21 cellular contexts compared by ENCODE assay signal in the genomic region with DNA sequence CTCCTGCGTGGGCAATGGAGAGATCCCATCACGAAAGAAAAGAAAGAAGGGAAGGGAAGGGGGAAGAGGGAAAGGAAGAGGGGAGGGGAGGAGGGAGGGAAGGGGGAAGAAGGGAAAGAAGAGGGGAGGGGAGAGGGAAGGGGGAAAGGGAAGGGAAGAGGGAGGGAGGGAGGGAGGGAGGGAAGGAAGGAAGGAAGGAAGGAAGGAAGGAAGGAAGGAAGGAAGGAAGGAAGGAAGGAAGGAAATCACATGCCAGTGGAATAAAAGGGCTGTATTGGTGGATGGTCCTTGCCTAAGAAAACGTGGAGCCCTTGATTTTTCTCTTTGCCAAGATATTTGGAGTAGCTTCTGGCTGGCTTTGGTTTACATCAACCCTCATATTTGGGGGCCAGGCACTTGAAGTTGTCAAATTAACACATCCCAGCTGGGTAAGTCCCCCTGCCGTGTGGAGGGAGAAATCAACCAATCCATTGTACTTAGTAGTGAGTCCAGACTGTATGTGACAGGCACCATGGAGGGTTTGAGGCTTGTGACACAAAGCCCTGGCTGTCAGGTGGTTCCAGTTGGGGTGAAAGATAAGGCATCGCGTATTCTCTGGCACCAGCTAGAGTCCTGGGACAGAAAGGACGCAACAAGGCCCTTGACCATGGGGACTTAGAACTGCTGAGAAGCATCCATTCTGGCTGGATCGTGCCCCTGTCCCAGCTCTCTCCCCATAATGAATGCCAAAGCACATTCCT. TPM values are rescaled to one million over a fixed set of nuclear protein-coding genes. Genes with fewer than 3 reads are reported as not detected.
A peak's percentile ranks its signal among the peaks of the same experiment; 100 is the strongest.
DNase-seq lines count a peak whose midpoint lies in the region; ATAC-seq and TF ChIP-seq lines count a peak whose summit lies in the region.
"Had no signal": no experiment of that assay in that cellular context is flagged by ENCODE, and none has a peak within 500 bp of the region (broad histone marks: within the 10 kb centered on the region; RNA-seq: fewer than 3 reads in every experiment).

No MANE protein-coding gene starts in this region.

- H3K36me3 ChIP-seq in SK-N-MC (ENCODE audit: insufficient read depth, low read length) = peaks cover 11% of the 10 kb centered on the region

- ATAC-seq in left ventricle myocardium superior (peak; percentile 7), Right ventricle myocardium superior (ENCODE audit: poor library complexity) (no peak), HG03442 (IDR thresholded peaks at IDR 0.05; ENCODE audit: unreplicated experiment) (no peak)

- intact Hi-C loops in left ventricle myocardium superior (cut with micrococcal nuclease) = no loop called here
- intact Hi-C loops in Right ventricle myocardium superior (cut with DNase I) = loop anchor here (10.0 kb wide), 1 partner anchor 442 kb away; no protein-coding TSS in a partner anchor

- H3K27ac ChIP-seq in SK-N-MC = peak overlapping the region; percentile 98
- H3K27ac ChIP-seq: C4-2B, GM23248 had no signal

- TF ChIP-seq POLR2A in erythroblast (IDR thresholded peaks at IDR 0.05; ENCODE audit: low read length) = no peak

- DNase-seq in left ventricle myocardium superior (no peak), Right ventricle myocardium superior (no peak), SK-N-MC (ENCODE audit: low read depth, low spot score) (peak; percentile 89), erythroblast (lab: John Stamatoyannopoulos, UW) (peak; percentile 4 to 19), pons (ENCODE audit: low spot score) (peak; percentile 40)
- DNase-seq in stimulated activated CD8-positive, alpha-beta memory T cell treated with anti-CD3 and anti-CD28 coated beads, Interleukin-4, amount 100 ng/mL, for 48 hours = no peak
- DNase-seq in NK-92 treated with Interleukin-12 subunit alpha and Interleukin-12 subunit beta, amount 100 ng/mL, for 24 hours (lab: John Stamatoyannopoulos, UW) = no peak
- DNase-seq: 8988T; Calu3; CD8-positive, alpha-beta memory T cell; DMS153; GM23248; Karpas-422; NCI-H1694 treated with DMSO at 0.1 percent for 48 hours; NCI-H2081 treated with DMSO at 0.1 percent for 48 hours; NCI-H2171 treated with DMSO at 0.1 percent for 48 hours; NCI-H524 treated with DMSO at 0.1 percent for 48 hours; RPMI8226; SIG-M5 had no signal

- no peaks in the 10 kb centered on the region for H3K9me3 ChIP-seq in SK-N-MC (ENCODE audit: low read depth, low read length)

- peak overlapping the region; percentile 60 for H3K9ac ChIP-seq in SK-N-MC (ENCODE audit: insufficient read length)
- H3K9ac ChIP-seq: GM23248 had no signal

- peak overlapping the region; percentile 44; the same call in 1 of the 2 replicates for H3K4me3 ChIP-seq in SK-N-MC
- H3K4me3 ChIP-seq: GM23248 had no signal

RNA-seq across cellular contexts. Expression of gene IDNK, which starts 23.7 kb away (rescaled TPM):
- 3.3 TPM for total RNA-seq in left ventricle myocardium superior
- total RNA-seq in Right ventricle myocardium superior = 4.9 TPM

Comparison
In these comparisons a context has a peak if more than half of its experiments do, and no peak if none do; other contexts are left out.
1. DNase-seq: peak in SK-N-MC (single experiment), erythroblast (2 of 2) and pons (single experiment); none in left ventricle myocardium superior (single experiment), Right ventricle myocardium superior (single experiment), stimulated activated CD8-positive, alpha-beta memory T cell treated with anti-CD3 and anti-CD28 coated beads, Interleukin-4, amount 100 ng/mL, for 48 hours (single experiment) and NK-92 treated with Interleukin-12 subunit alpha and Interleukin-12 subunit beta, amount 100 ng/mL, for 24 hours (single experiment).